In genomic region chr10:63977329-63977923, GRCh38 we compare ENCODE assay signal across 8 cellular contexts.
DNase-seq lines count a peak whose midpoint lies in the region; ATAC-seq and TF ChIP-seq lines count a peak whose summit lies in the region.

No MANE protein-coding gene starts in this region.

- no peak for ATAC-seq in activated T-cell treated with anti-CD3 and anti-CD28 coated beads, Interleukin-2, amount 50 U/mL, for 4 hours
- ATAC-seq in GM21528 (IDR thresholded peaks at IDR 0.05; ENCODE audit: low FRiP score, unreplicated experiment) (peak; percentile 66), HG03095 (IDR thresholded peaks at IDR 0.05; ENCODE audit: unreplicated experiment) (no peak)

- H3K4me3 ChIP-seq in Jurkat, Clone E6-1 (ENCODE audit: low read length): no peak overlapping the region
- no peak overlapping the region for H3K4me3 ChIP-seq in left ventricle myocardium inferior

- H3K27me3 ChIP-seq in left ventricle myocardium inferior (ENCODE audit: low read depth): no peaks in the 10 kb centered on the region

- no peak overlapping the region for H3K27ac ChIP-seq in VCaP
- no peak overlapping the region for H3K27ac ChIP-seq in left ventricle myocardium inferior (replicated peaks)

- no peaks in the 10 kb centered on the region for H3K4me1 ChIP-seq in left ventricle myocardium inferior

- no peaks in the 10 kb centered on the region for H3K4me1 Mint-ChIP-seq in activated T-cell treated with anti-CD3 and anti-CD28 coated beads, Interleukin-2, amount 50 U/mL, for 4 hours (ENCODE audit: low read depth)

- no peaks in the 10 kb centered on the region for H3K27me3 Mint-ChIP-seq in activated T-cell treated with anti-CD3 and anti-CD28 coated beads, Interleukin-2, amount 50 U/mL, for 4 hours (ENCODE audit: low read depth)

- H3K9me3 Mint-ChIP-seq in activated T-cell treated with anti-CD3 and anti-CD28 coated beads, Interleukin-2, amount 50 U/mL, for 4 hours: no peaks in the 10 kb centered on the region

- peak; percentile 75 for TF ChIP-seq CTCF in VCaP (conservative IDR thresholded peaks at IDR 0.05)
- TF ChIP-seq CTCF in left ventricle myocardium inferior (IDR thresholded peaks at IDR 0.05; ENCODE audit: borderline replicate concordance): peak; percentile 52

- H3K4me3 Mint-ChIP-seq in activated T-cell treated with anti-CD3 and anti-CD28 coated beads, Interleukin-2, amount 50 U/mL, for 4 hours: no peak overlapping the region

- intact Hi-C loops in left ventricle myocardium inferior (cut with micrococcal nuclease): no loop called here

- H3K36me3 ChIP-seq in left ventricle myocardium inferior: no peaks in the 10 kb centered on the region

- peak; percentile 28 to 34 for DNase-seq in activated T-cell treated with anti-CD3 and anti-CD28 coated beads, Interleukin-2, amount 50 U/mL, for 48 hours
- no peak for DNase-seq in activated T-cell treated with anti-CD3 and anti-CD28 coated beads, Interleukin-2, amount 50 U/mL, for 4 hours
- peak; percentile 53 for DNase-seq in Jurkat, Clone E6-1 (ENCODE audit: low read depth, low spot score)
- no peak for DNase-seq in left ventricle myocardium inferior
- peak; percentile 4 to 10 for DNase-seq in stimulated activated CD4-positive, alpha-beta T cell treated with anti-CD3 and anti-CD28 coated beads, Interleukin-2, amount 100 ng/mL, for 48 hours

- peaks cover 8% of the 10 kb centered on the region for H3K9me3 ChIP-seq in left ventricle myocardium inferior (replicated peaks)

- H3K36me3 Mint-ChIP-seq in activated T-cell treated with anti-CD3 and anti-CD28 coated beads, Interleukin-2, amount 50 U/mL, for 4 hours (ENCODE audit: insufficient read depth): no peaks in the 10 kb centered on the region

Comparison
In these comparisons a context has a peak if more than half of its experiments do, and no peak if none do; other contexts are left out.
1. DNase-seq: peak in activated T-cell treated with anti-CD3 and anti-CD28 coated beads, Interleukin-2, amount 50 U/mL, for 48 hours (2 of 2), Jurkat, Clone E6-1 (single experiment) and stimulated activated CD4-positive, alpha-beta T cell treated with anti-CD3 and anti-CD28 coated beads, Interleukin-2, amount 100 ng/mL, for 48 hours (2 of 2); none in activated T-cell treated with anti-CD3 and anti-CD28 coated beads, Interleukin-2, amount 50 U/mL, for 4 hours (single experiment) and left ventricle myocardium inferior (single experiment).